In the genomic region with DNA sequence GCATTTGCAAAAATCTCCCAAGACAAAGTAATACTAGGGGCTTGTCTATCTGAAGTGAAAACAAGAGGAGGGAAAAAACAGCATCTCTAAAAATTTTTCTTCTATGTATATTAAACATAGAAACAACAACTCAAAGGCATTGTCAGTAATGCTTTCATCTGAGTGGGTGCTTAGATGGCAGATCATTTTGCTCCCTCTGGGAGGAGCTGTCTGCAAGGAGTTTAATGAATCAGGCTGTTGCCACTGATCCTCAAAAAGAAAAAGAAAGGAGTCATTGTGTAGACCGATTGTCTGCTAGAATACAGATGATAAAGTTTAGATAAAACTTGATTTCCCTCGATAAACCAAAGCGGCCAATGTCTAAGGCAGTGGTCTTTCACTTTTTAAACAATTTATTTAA, we compare ENCODE assay signal across 9 cellular contexts. TPM values are rescaled to one million over a fixed set of nuclear protein-coding genes. Genes with fewer than 3 reads are reported as not detected.
DNase-seq lines count a peak whose midpoint lies in the region; ATAC-seq and TF ChIP-seq lines count a peak whose summit lies in the region.
"Had no signal": no experiment of that assay in that cellular context is flagged by ENCODE, and none has a peak within 500 bp of the region (broad histone marks: within the 10 kb centered on the region; RNA-seq: fewer than 3 reads in every experiment).

No MANE protein-coding gene starts in this region.

- H3K9ac ChIP-seq in SK-N-MC (ENCODE audit: insufficient read length) = no peak overlapping the region
- H3K9ac ChIP-seq: parathyroid adenoma had no signal

- 32 to 46% methylated on average over 3 of the region's 3 CpGs for WGBS in transverse colon (ENCODE audit: low coverage in 1 of 2), 2 donors

- H3K9me3 ChIP-seq in SK-N-MC (ENCODE audit: low read depth, low read length) (no peaks in the 10 kb centered on the region), transverse colon (no peaks in the 10 kb centered on the region)

- no peaks in the 10 kb centered on the region for H3K27me3 ChIP-seq in transverse colon

- in situ Hi-C loops in KBM-7 (cut with MboI; ENCODE audit: low pct_unique_long_range_greater_than_20kb, low sequenced_read_pairs) = loop anchor here (25.0 kb wide), 1 partner anchor 567 kb away; a partner anchor contains a TSS
- in situ Hi-C loops in transverse colon (cut with MboI; ENCODE audit: low pct_ligation_motif_present in 1 of 4, low pct_unique_long_range_greater_than_20kb in 1 of 4, low sequenced_read_pairs in 3 of 4) = loop anchor here in 2 of 4 donors (10.0 kb wide), 1 partner anchor 195 kb away; no protein-coding TSS in a partner anchor

- DNase-seq in EL (peak; percentile 17), KBM-7 (peak; percentile 55), SK-N-MC (ENCODE audit: low read depth, low spot score) (peak; percentile 5), glomerular visceral epithelial cell (ENCODE audit: extremely low spot score) (peak; percentile 32), transverse colon (no peak)
- no peak for DNase-seq in activated T-cell treated with anti-CD3 and anti-CD28 coated beads, Interleukin-2, amount 50 U/mL, for 48 hours

- H3K27ac ChIP-seq in SK-N-MC = no peak overlapping the region
- no peak overlapping the region for H3K27ac ChIP-seq in transverse colon
- H3K27ac ChIP-seq: parathyroid adenoma had no signal

- intact Hi-C loops in transverse colon (cut with DNase I; ENCODE audit: low total_unique reads) = no loop called here

- no peaks in the 10 kb centered on the region for H3K36me3 ChIP-seq in SK-N-MC (ENCODE audit: insufficient read depth, low read length)
- no peaks in the 10 kb centered on the region for H3K36me3 ChIP-seq in transverse colon

- peak; percentile 37 to 56 (median 41) for TF ChIP-seq CTCF in transverse colon (IDR thresholded peaks at IDR 0.05)

- H3K4me3 ChIP-seq in SK-N-MC (no peak overlapping the region), transverse colon (no peak overlapping the region)

- no peaks in the 10 kb centered on the region for H3K4me1 ChIP-seq in transverse colon
- H3K4me1 ChIP-seq: parathyroid adenoma had no signal

- ATAC-seq in GM18858 (IDR thresholded peaks at IDR 0.05; ENCODE audit: unreplicated experiment) = no peak
- ATAC-seq in HG02870 (IDR thresholded peaks at IDR 0.05; ENCODE audit: unreplicated experiment) = no peak

- TF ChIP-seq POLR2A in transverse colon (IDR thresholded peaks at IDR 0.05) = no peak

- TF ChIP-seq EP300 in transverse colon (IDR thresholded peaks at IDR 0.05; ENCODE audit: low read depth) = no peak

RNA-seq across cellular contexts. Expression of a gene that starts 49.7 kb away (rescaled TPM):
- total RNA-seq in transverse colon = 10 to 100 TPM in 3 of 4 donors, 1 to 10 TPM in 1; 9.4 to 18.7 (median 13.6) TPM

RNA-seq across cellular contexts. Expression of a gene that starts 52.5 kb away (rescaled TPM):
- 1 to 10 TPM in 2 of 4 donors, not detected in 2; 1.1 to 1.9 TPM for total RNA-seq in transverse colon

Comparison
In these comparisons a context has a peak if more than half of its experiments do, and no peak if none do; other contexts are left out.
1. DNase-seq: peak in EL (single experiment), KBM-7 (single experiment), SK-N-MC (single experiment) and glomerular visceral epithelial cell (single experiment); none in transverse colon (single experiment) and activated T-cell treated with anti-CD3 and anti-CD28 coated beads, Interleukin-2, amount 50 U/mL, for 48 hours (0 of 2).